Comparison of ENCODE assay signal across 1 cellular context in genomic region chr20:5118220-5119142, GRCh38.
TF ChIP-seq lines count a peak whose summit lies in the region.

No MANE protein-coding gene starts in this region.

TF ChIP-seq in GM23338, 12 proteins besides CTCF, POLR2A, EP300 and RAD21 (continued from another document):
- TF ChIP-seq ZNF462 (CRISPR knock-in tag; IDR thresholded peaks at IDR 0.05) (no peak), NANOG (IDR thresholded peaks at IDR 0.05; ENCODE audit: borderline replicate concordance) (no peak)
